ENCODE assay signal across 8 cellular contexts in the genomic region with DNA sequence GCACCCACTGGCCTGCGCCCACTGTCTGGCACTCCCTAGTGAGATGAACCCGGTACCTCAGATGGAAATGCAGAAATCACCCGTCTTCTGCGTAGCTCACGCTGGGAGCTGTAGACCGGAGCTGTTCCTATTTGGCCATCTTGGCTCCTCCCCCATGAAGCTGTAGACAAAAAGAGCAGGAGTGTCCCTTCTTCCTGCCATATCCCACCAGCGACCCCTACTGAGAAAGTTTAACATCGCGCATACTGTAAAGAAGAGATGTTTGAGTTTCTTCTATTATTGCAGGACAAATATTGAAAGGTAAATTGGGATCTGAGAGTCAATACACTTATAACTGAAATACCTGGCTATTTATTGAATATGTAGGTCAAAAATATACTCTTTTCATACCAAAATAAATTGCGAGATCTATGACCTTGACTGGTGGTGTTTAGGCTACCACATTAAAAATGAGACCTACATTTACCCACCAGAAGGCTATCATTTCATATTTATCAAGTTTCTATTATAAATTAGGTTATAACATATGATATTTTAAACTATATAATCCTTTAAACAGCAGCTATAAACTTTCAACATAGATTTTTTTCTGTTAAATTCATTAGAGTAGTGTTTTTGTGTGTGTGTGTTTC.
A peak's percentile ranks its signal among the peaks of the same experiment; 100 is the strongest.
DNase-seq lines count a peak whose midpoint lies in the region; ATAC-seq, FAIRE-seq and TF ChIP-seq lines count a peak whose summit lies in the region.

No MANE protein-coding gene starts in this region.

- intact Hi-C loops in ascending aorta (cut with DNase I) = no loop called here
- intact Hi-C loops in kidney (cut with DNase I) = no loop called here

- H3K27me3 ChIP-seq in ascending aorta = no peaks in the 10 kb centered on the region

- FAIRE-seq in kidney (lab: Jason Lieb, UNC) = no peak

- ATAC-seq in HG02970 (IDR thresholded peaks at IDR 0.05; ENCODE audit: low FRiP score, unreplicated experiment) (no peak), GM18858 (IDR thresholded peaks at IDR 0.05; ENCODE audit: unreplicated experiment) (no peak), GM21825 (IDR thresholded peaks at IDR 0.05; ENCODE audit: unreplicated experiment) (no peak), GM18867 (IDR thresholded peaks at IDR 0.05; ENCODE audit: unreplicated experiment) (no peak)

- H3K36me3 ChIP-seq in ascending aorta (no peaks in the 10 kb centered on the region), kidney (ENCODE audit: control insufficient read depth in 1 of 2, insufficient read depth in 2 of 2, low read length in 2 of 2) (no peaks in the 10 kb centered on the region)

- no peaks in the 10 kb centered on the region for H3K4me1 ChIP-seq in ascending aorta
- H3K4me1 ChIP-seq in kidney (ENCODE audit: control insufficient read depth in 1 of 2, insufficient read depth in 1 of 2, low read depth in 1 of 2, low read length in 2 of 2) = no peaks in the 10 kb centered on the region

- H3K27ac ChIP-seq in ascending aorta (no peak overlapping the region), kidney (ENCODE audit: low read depth in 2 of 2, low read length in 2 of 2) (no peak overlapping the region)

- H3K9me3 ChIP-seq in ascending aorta (peaks cover 0 to 8% of the 10 kb centered on the region in 2 donors), kidney (ENCODE audit: control insufficient read depth in 1 of 2, low read length in 2 of 2) (no peaks in the 10 kb centered on the region)

- no peak overlapping the region for H3K9ac ChIP-seq in kidney (ENCODE audit: low read length in 2 of 2)

- DNase-seq in COLO829 (ENCODE audit: low spot score) (peak; percentile 47), LNCaP clone FGC (ENCODE audit: low read depth) (peak; percentile 81), ascending aorta (ENCODE audit: low spot score in 2 of 2) (peak in 1 of 2 donors; percentile 62), kidney (no peak)

- peak; percentile 83 for TF ChIP-seq CTCF in LNCaP clone FGC (IDR thresholded peaks at IDR 0.05; ENCODE audit: control insufficient read depth, extremely low read depth, insufficient read depth)
- peak in 2 of 3 experiments; percentile 19 to 50 for TF ChIP-seq CTCF in ascending aorta (IDR thresholded peaks at IDR 0.05)
- peak; percentile 28 for TF ChIP-seq CTCF in kidney (IDR thresholded peaks at IDR 0.05; ENCODE audit: borderline replicate concordance, extremely low read depth, insufficient read depth)

- H3K4me3 ChIP-seq in LNCaP clone FGC (ENCODE audit: low read depth, low read length) (no peak overlapping the region), ascending aorta (peak overlapping the region in 1 of 2 donors; percentile 9), kidney (ENCODE audit: low read length in 2 of 2) (no peak overlapping the region)

Comparison
In these comparisons a context has a peak if more than half of its experiments do, and no peak if none do; other contexts are left out.
1. CTCF ChIP-seq: peak in every context shown above with its lines; median percentile 83 in LNCaP clone FGC; 34 in ascending aorta; 28 in kidney.